In the genomic region with DNA sequence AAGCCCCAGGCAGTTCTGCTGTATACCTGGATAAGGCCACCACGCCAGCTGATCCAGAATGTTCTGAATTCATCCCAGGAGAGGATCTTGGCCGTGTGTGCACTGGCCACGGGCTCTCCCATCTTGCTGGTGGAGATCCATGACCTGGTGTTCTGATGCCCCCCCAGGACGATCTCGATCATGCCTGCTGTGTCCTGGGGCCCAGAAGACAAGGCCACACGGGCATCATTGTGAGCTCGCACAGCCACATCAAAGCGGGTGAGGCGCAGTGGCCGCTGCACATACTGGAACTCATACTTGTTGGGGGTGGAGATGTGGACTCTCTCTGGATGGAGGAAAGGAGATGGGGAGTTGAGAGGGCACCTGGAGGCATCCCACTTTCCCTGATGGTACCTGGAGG, we compare ENCODE assay signal across 21 cellular contexts.
"Had no signal": no experiment of that assay in that cellular context is flagged by ENCODE, and none has a peak within 500 bp of the region (broad histone marks: within the 10 kb centered on the region; RNA-seq: fewer than 3 reads in every experiment).

No MANE protein-coding gene starts in this region.

- ATAC-seq: esophagus mucosa; gastrocnemius medialis; left lobe of liver; natural killer cell; right lobe of liver; stimulated activated memory B cell treated with anti-CD40 and anti-IgM and Interleukin-4, amounts not matched to agents 10 μg/mL and 1 μg/mL and 100 μg/mL, for 72 hours; stimulated activated naive CD8-positive, alpha-beta T cell treated with anti-CD3 and anti-CD28 coated beads, Interleukin-15, Interleukin-2, amounts not matched to agents 100 U/mL and 50 U/mL, for 24 hours had no signal

- DNase-seq: effector CD4-positive, alpha-beta T cell; foreskin fibroblast; gastrocnemius medialis; head of caudate nucleus; natural killer cell; occipital lobe; ovary; retina; right lobe of liver; stimulated activated CD4-positive, alpha-beta T cell treated with anti-CD3 and anti-CD28 coated beads, Interleukin-4, amount 100 ng/mL, for 4 hours; stimulated activated naive CD8-positive, alpha-beta T cell treated with anti-CD3 and anti-CD28 coated beads, Interleukin-15, Interleukin-2, amounts not matched to agents 100 U/mL and 50 U/mL, for 24 hours; upper lobe of left lung; uterus had no signal

- H3K4me3 ChIP-seq: dorsolateral prefrontal cortex, gastrocnemius medialis, lung, ovary, right lobe of liver, thoracic aorta, tibial nerve, upper lobe of left lung, uterus had no signal

- H3K36me3 ChIP-seq: gastrocnemius medialis, ovary, right lobe of liver, thoracic aorta, tibial nerve, uterus had no signal

- FAIRE-seq: keratinocyte had no signal

- H3K27me3 ChIP-seq: gastrocnemius medialis, ovary, right lobe of liver, tibial nerve, upper lobe of left lung, uterus had no signal
